In the genomic region with DNA sequence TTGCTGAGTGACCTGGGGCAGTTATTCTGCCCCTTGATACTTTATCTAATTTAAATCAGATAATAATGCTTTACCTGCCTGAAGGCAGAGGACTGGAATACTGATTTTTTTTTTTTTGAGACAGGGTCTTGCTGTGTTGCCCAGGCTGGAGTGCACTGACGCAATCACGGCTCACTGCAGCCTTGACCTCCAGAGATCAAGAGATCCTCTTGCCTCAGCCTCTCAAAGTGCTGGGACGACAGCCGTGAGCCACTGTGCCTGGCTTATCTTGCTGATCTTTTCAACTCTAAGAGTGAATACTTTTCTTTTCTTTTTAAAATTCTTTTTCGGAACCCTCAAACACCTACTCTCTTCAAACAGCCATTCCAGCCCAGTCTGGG, we compare ENCODE assay signal across 9 cellular contexts. TPM values are rescaled to one million over a fixed set of nuclear protein-coding genes. Genes with fewer than 3 reads are reported as not detected.
A peak's percentile ranks its signal among the peaks of the same experiment; 100 is the strongest.
DNase-seq lines count a peak whose midpoint lies in the region; ATAC-seq and TF ChIP-seq lines count a peak whose summit lies in the region.
"Had no signal": no experiment of that assay in that cellular context is flagged by ENCODE, and none has a peak within 500 bp of the region (broad histone marks: within the 10 kb centered on the region; RNA-seq: fewer than 3 reads in every experiment).

No MANE protein-coding gene starts in this region.

- TF ChIP-seq EP300 in tibial nerve (IDR thresholded peaks at IDR 0.05), result no peak

- H3K9me3 Mint-ChIP-seq in activated naive CD4-positive, alpha-beta T cell treated with anti-CD3 and anti-CD28 coated beads, Interleukin-2, amount 50 U/mL, for 24 hours, result no peaks in the 10 kb centered on the region
- no peaks in the 10 kb centered on the region for H3K9me3 Mint-ChIP-seq in activated naive CD4-positive, alpha-beta T cell treated with anti-CD3 and anti-CD28 coated beads, Interleukin-2, amount 50 U/mL, for 72 hours

- WGBS in tibial nerve, 2 donors, result 56 to 58% methylated on average over 5 of the region's 5 CpGs

- H3K27ac ChIP-seq in ascending aorta, result peak overlapping the region; percentile 81 to 90
- peak overlapping the region; percentile 29 to 77 for H3K27ac ChIP-seq in mucosa of rectum (ENCODE audit: low read depth in 2 of 2, low read length in 2 of 2)
- peak overlapping the region; percentile 61 to 88 (median 77) for H3K27ac ChIP-seq in tibial nerve
- H3K27ac ChIP-seq in vagina, result no peak overlapping the region

- H3K4me3 Mint-ChIP-seq in activated naive CD4-positive, alpha-beta T cell treated with anti-CD3 and anti-CD28 coated beads, Interleukin-2, amount 50 U/mL, for 24 hours, result peak overlapping the region; percentile 71

- H3K4me1 ChIP-seq in ascending aorta, result peaks cover 5 to 9% of the 10 kb centered on the region in 2 donors
- peaks cover 8 to 29% of the 10 kb centered on the region in 2 donors for H3K4me1 ChIP-seq in mucosa of rectum (ENCODE audit: control insufficient read depth in 2 of 2, insufficient read depth in 2 of 2, low read length in 2 of 2)
- H3K4me1 ChIP-seq in tibial nerve, result peaks cover 0 to 21% (median 3%) of the 10 kb centered on the region in 4 donors
- H3K4me1 ChIP-seq in vagina, result peaks cover 18% of the 10 kb centered on the region

- no peak overlapping the region for H3K27ac Mint-ChIP-seq in activated naive CD4-positive, alpha-beta T cell treated with anti-CD3 and anti-CD28 coated beads, Interleukin-2, amount 50 U/mL, for 24 hours
- no peak overlapping the region for H3K27ac Mint-ChIP-seq in activated naive CD4-positive, alpha-beta T cell treated with anti-CD3 and anti-CD28 coated beads, Interleukin-2, amount 50 U/mL, for 72 hours

- DNase-seq in activated naive CD4-positive, alpha-beta T cell treated with anti-CD3 and anti-CD28 coated beads, Interleukin-2, amount 50 U/mL, for 72 hours (ENCODE audit: low spot score in 2 of 2), result no peak
- no peak for DNase-seq in ascending aorta (ENCODE audit: low spot score in 2 of 2)
- no peak for DNase-seq in tibial nerve (ENCODE audit: low spot score in 2 of 2)
- DNase-seq in vagina (ENCODE audit: extremely low spot score in 2 of 2), result no peak
- no peak for DNase-seq in activated CD8-positive, alpha-beta memory T cell treated with anti-CD3 and anti-CD28 coated beads, Interleukin-2, amount 50 U/mL, for 48 hours

- peaks cover 16% of the 10 kb centered on the region for H3K4me1 Mint-ChIP-seq in activated naive CD4-positive, alpha-beta T cell treated with anti-CD3 and anti-CD28 coated beads, Interleukin-2, amount 50 U/mL, for 24 hours

- H3K4me3 ChIP-seq in ascending aorta (peak overlapping the region; percentile 85 to 92), mucosa of rectum (ENCODE audit: low read length in 2 of 2) (peak overlapping the region; percentile 66 to 73), tibial nerve (peak overlapping the region in 2 of 4 donors; percentile 41 to 74), vagina (peak overlapping the region in 1 of 2 donors; percentile 56)

- TF ChIP-seq POLR2A in tibial nerve (IDR thresholded peaks at IDR 0.05) (no peak), vagina (IDR thresholded peaks at IDR 0.05) (no peak)

- H3K36me3 ChIP-seq in ascending aorta, result no peaks in the 10 kb centered on the region
- peaks cover 0 to 3% of the 10 kb centered on the region in 2 donors for H3K36me3 ChIP-seq in mucosa of rectum (ENCODE audit: control insufficient read depth in 2 of 2, insufficient read depth in 2 of 2, low read length in 2 of 2)
- no peaks in the 10 kb centered on the region for H3K36me3 ChIP-seq in tibial nerve
- H3K36me3 ChIP-seq in vagina, result no peaks in the 10 kb centered on the region

- no peak for TF ChIP-seq CTCF in ascending aorta (IDR thresholded peaks at IDR 0.05)
- TF ChIP-seq CTCF in tibial nerve (IDR thresholded peaks at IDR 0.05), result no peak
- TF ChIP-seq CTCF in vagina (IDR thresholded peaks at IDR 0.05), result no peak

- H3K9me3 ChIP-seq in ascending aorta (no peaks in the 10 kb centered on the region), mucosa of rectum (ENCODE audit: control insufficient read depth in 2 of 2, low read length in 2 of 2) (no peaks in the 10 kb centered on the region), tibial nerve (no peaks in the 10 kb centered on the region), vagina (no peaks in the 10 kb centered on the region)
- H3K9me3 ChIP-seq: mucosa of descending colon had no signal

- H3K27me3 Mint-ChIP-seq in activated naive CD4-positive, alpha-beta T cell treated with anti-CD3 and anti-CD28 coated beads, Interleukin-2, amount 50 U/mL, for 24 hours, result peaks cover 15% of the 10 kb centered on the region

- H3K36me3 Mint-ChIP-seq in activated naive CD4-positive, alpha-beta T cell treated with anti-CD3 and anti-CD28 coated beads, Interleukin-2, amount 50 U/mL, for 24 hours, result no peaks in the 10 kb centered on the region
- H3K36me3 Mint-ChIP-seq in activated naive CD4-positive, alpha-beta T cell treated with anti-CD3 and anti-CD28 coated beads, Interleukin-2, amount 50 U/mL, for 72 hours, result peaks cover 0 to 6% of the 10 kb centered on the region in 2 donors

- peak overlapping the region in 1 of 2 donors; percentile 54 for H3K9ac ChIP-seq in mucosa of rectum (ENCODE audit: low read depth in 1 of 2, low read length in 2 of 2)

- ATAC-seq in activated naive CD4-positive, alpha-beta T cell treated with anti-CD3 and anti-CD28 coated beads, Interleukin-2, amount 50 U/mL, for 72 hours, result no peak
- no peak for ATAC-seq in HG03095 (IDR thresholded peaks at IDR 0.05; ENCODE audit: unreplicated experiment)

- H3K27me3 ChIP-seq in ascending aorta (no peaks in the 10 kb centered on the region), mucosa of rectum (ENCODE audit: control insufficient read depth in 2 of 2, insufficient read depth in 2 of 2, low read length in 2 of 2) (no peaks in the 10 kb centered on the region), tibial nerve (peaks cover 0 to 16% of the 10 kb centered on the region in 2 donors), vagina (no peaks in the 10 kb centered on the region)

- intact Hi-C loops in ascending aorta (cut with DNase I), result no loop called here
- intact Hi-C loops in vagina (cut with DNase I), result loop anchor here (5.0 kb wide), 1 partner anchor 88 kb away; no protein-coding TSS in a partner anchor

RNA-seq across cellular contexts. Expression of a gene that starts 0.7 kb away (rescaled TPM):
- 1 to 10 TPM; 1.8 to 3.8 TPM for total RNA-seq in activated naive CD4-positive, alpha-beta T cell treated with anti-CD3 and anti-CD28 coated beads, Interleukin-2, amount 50 U/mL, for 72 hours
- total RNA-seq in ascending aorta, result 10.4 TPM
- total RNA-seq in tibial nerve, result 10 to 100 TPM in 2 of 4 donors, 1 to 10 TPM in 2; 7.9 to 14.1 (median 9.8) TPM
- total RNA-seq in vagina, result 13.3 TPM

RNA-seq across cellular contexts. Expression of a gene that starts 57.6 kb away (rescaled TPM):
- total RNA-seq in activated naive CD4-positive, alpha-beta T cell treated with anti-CD3 and anti-CD28 coated beads, Interleukin-2, amount 50 U/mL, for 72 hours, result 10 to 100 TPM; 18.1 to 21.3 TPM
- total RNA-seq in ascending aorta (not detected), tibial nerve (10 to 100 TPM in 1 of 4 donors, 1 to 10 TPM in 3; 5.1 to 23.4 (median 7.6) TPM), vagina (8.3 TPM)
